In genomic region chr11:16925495-16926065, GRCh38 we compare ENCODE assay signal across 8 cellular contexts.
DNase-seq lines count a peak whose midpoint lies in the region; ATAC-seq and TF ChIP-seq lines count a peak whose summit lies in the region.

No MANE protein-coding gene starts in this region.

- RAD21 ChIA-PET in HCT116 (lab: Charles Lee; ENCODE audit: low non-redundant PET in 1 of 2, low total read pairs in 2 of 2, uncharacterized antibody in 2 of 2, unreplicated experiment in 2 of 2), result no interaction called here

- H4K20me1 ChIP-seq in HCT116 (ENCODE audit: insufficient read depth), result no peaks in the 10 kb centered on the region

- H3K79me2 ChIP-seq in HCT116 (ENCODE audit: insufficient read depth, low read length), result no peaks in the 10 kb centered on the region

- no peaks in the 10 kb centered on the region for H3K9me2 ChIP-seq in HCT116 (ENCODE audit: insufficient read depth)

- DNase-seq in EH (ENCODE audit: low read depth), result peak; percentile 26
- peak; percentile 29 for DNase-seq in HCT116 (ENCODE audit: low read depth, low spot score)
- DNase-seq in T-helper 17 cell, result no peak
- DNase-seq in myocyte (ENCODE audit: low read depth), result peak; percentile 13
- DNase-seq in NK-92 treated with Interleukin-12 subunit alpha and Interleukin-12 subunit beta, amount 100 ng/mL, for 24 hours (lab: John Stamatoyannopoulos, UW), result no peak
- DNase-seq in globus pallidus (ENCODE audit: low spot score), result no peak

- peak overlapping the region; percentile 40; the same call in 1 of the 2 replicates for H3K27ac ChIP-seq in HCT116 (ENCODE audit: low read depth, low read length)

- H3K4me3 ChIP-seq in HCT116 (replicated peaks in 1 of 2; ENCODE audit: low read depth in 1 of 2, low read length in 2 of 2), result peak overlapping the region; percentile 51 to 68

- POLR2A ChIA-PET in HCT116 (lab: Charles Lee), result interaction anchor here (1.2 kb wide), 1 partner anchor 152 kb away, joined by 5 read pairs; the partner anchor contains the start of gene RPS13

- no peak overlapping the region for H3K27ac Mint-ChIP-seq in T-helper 17 cell

- peaks cover 17% of the 10 kb centered on the region for H3K4me1 Mint-ChIP-seq in T-helper 17 cell

- ATAC-seq in HCT116, result peak; percentile 61
- ATAC-seq in T-helper 17 cell, result peak; percentile 53
- ATAC-seq in esophagus mucosa, result peak; percentile 48
- ATAC-seq in HG03135 (IDR thresholded peaks at IDR 0.05; ENCODE audit: unreplicated experiment), result no peak

- TF ChIP-seq POLR2A in HCT116 (IDR thresholded peaks at IDR 0.05; ENCODE audit: borderline replicate concordance, extremely low read depth, insufficient read depth, insufficient read length), result no peak

- H3K4me1 ChIP-seq in HCT116 (ENCODE audit: control insufficient read depth in 1 of 2, insufficient read depth in 2 of 2, low read length in 2 of 2), result peaks cover 25 to 46% of the 10 kb centered on the region in 2 experiments

- no peaks in the 10 kb centered on the region for H3K36me3 ChIP-seq in HCT116 (ENCODE audit: control insufficient read depth in 1 of 2, insufficient read depth in 2 of 2, low read length in 2 of 2)

- H3K36me3 Mint-ChIP-seq in T-helper 17 cell (ENCODE audit: low read depth), result peaks cover 5% of the 10 kb centered on the region

- H3K27me3 ChIP-seq in HCT116 (ENCODE audit: insufficient read depth, low read length), result no peaks in the 10 kb centered on the region

- peak overlapping the region; percentile 86 for H3K4me3 Mint-ChIP-seq in T-helper 17 cell

- CTCF ChIA-PET in HCT116 (lab: Charles Lee), result interaction anchor here (1.6 kb wide), 1 partner anchor 8 kb away, joined by 3 read pairs; no protein-coding TSS in a partner anchor

- H3K9me3 ChIP-seq in HCT116 (ENCODE audit: control insufficient read depth in 1 of 2, insufficient read depth in 1 of 2, low read depth in 1 of 2, low read length in 2 of 2) (no peaks in the 10 kb centered on the region), T-helper 17 cell (ENCODE audit: control insufficient read depth, low read length, poor library complexity, severe bottlenecking) (no peaks in the 10 kb centered on the region)

- H3K4me2 ChIP-seq in HCT116 (ENCODE audit: low read length), result peak overlapping the region; percentile 98

- intact Hi-C loops in HCT116 (cut with micrococcal nuclease), result no loop called here

- H2AFZ ChIP-seq in HCT116 (ENCODE audit: low read depth, low read length, poor library complexity, severe bottlenecking), result no peak overlapping the region

- no TSS peak for BruUV-seq in HCT116 (replicated peaks; lab: Mats Ljungman, UMichigan)

- peaks cover 52% of the 10 kb centered on the region for H3K27me3 Mint-ChIP-seq in T-helper 17 cell

- no peak for TF ChIP-seq RAD21 in HCT116 (IDR thresholded peaks at IDR 0.05; ENCODE audit: low read depth)

- no peak for TF ChIP-seq CTCF in HCT116 (IDR thresholded peaks at IDR 0.05 in 2 of 3, conservative IDR thresholded peaks at IDR 0.05 in 1 of 3; ENCODE audit: borderline replicate concordance in 1 of 3, insufficient read depth in 1 of 3, low read depth in 2 of 3, low read length in 2 of 3)

- H3K9ac ChIP-seq in HCT116 (ENCODE audit: low read length), result peak overlapping the region; percentile 61

TF ChIP-seq in HCT116, 20 proteins besides CTCF, POLR2A, EP300 and RAD21:
- TF ChIP-seq POLR2AphosphoS5 (IDR thresholded peaks at IDR 0.05; ENCODE audit: low read depth, low read length) (peak; percentile 32; the same call in 1 of the 2 replicates), EZH2phosphoT487 (IDR thresholded peaks at IDR 0.05; ENCODE audit: borderline replicate concordance) (no peak)
TF ChIP-seq in HCT116: peak in this region for 1.

Comparison
In these comparisons a context has a peak if more than half of its experiments do, and no peak if none do; other contexts are left out.
1. DNase-seq: peak in EH (single experiment), HCT116 (single experiment) and myocyte (single experiment); none in T-helper 17 cell (0 of 3), NK-92 treated with Interleukin-12 subunit alpha and Interleukin-12 subunit beta, amount 100 ng/mL, for 24 hours (single experiment) and globus pallidus (single experiment).